25 cellular contexts compared by ENCODE assay signal in genomic region chr11:19631657-19632325, GRCh38.
DNase-seq lines count a peak whose midpoint lies in the region; ATAC-seq, FAIRE-seq and TF ChIP-seq lines count a peak whose summit lies in the region.
"Had no signal": no experiment of that assay in that cellular context is flagged by ENCODE, and none has a peak within 500 bp of the region (broad histone marks: within the 10 kb centered on the region; RNA-seq: fewer than 3 reads in every experiment).

No MANE protein-coding gene starts in this region.

- no peaks in the 10 kb centered on the region for H4K20me1 ChIP-seq in keratinocyte (ENCODE audit: control insufficient read depth, extremely low read depth, insufficient read depth, low read length)

- H2AFZ ChIP-seq in keratinocyte (ENCODE audit: control insufficient read depth, low read length), result no peak overlapping the region

- no peak overlapping the region for H3K27ac ChIP-seq in keratinocyte (ENCODE audit: control insufficient read depth, insufficient read depth, low read length)
- H3K27ac ChIP-seq in WERI-Rb-1, result no peak overlapping the region
- H3K27ac ChIP-seq: cardiac muscle cell, dorsolateral prefrontal cortex, neutrophil, SJCRH30 had no signal

- DNase-seq in AG08395 (ENCODE audit: low spot score) (peak; percentile 48), MG63 (peak; percentile 67), astrocyte of the hippocampus (ENCODE audit: low read depth, low spot score) (peak; percentile 53), keratinocyte (ENCODE audit: low read depth, low spot score) (no peak), sciatic nerve (ENCODE audit: low spot score) (no peak), NCI-H82 treated with DMSO at 0.1 percent for 48 hours (lab: John Stamatoyannopoulos, UW; ENCODE audit: unreplicated experiment) (no peak), WERI-Rb-1 (no peak)
- DNase-seq: activated CD4-positive, CD25-positive, alpha-beta regulatory T cell; activated CD8-positive, alpha-beta T cell treated with anti-CD3 and anti-CD28 coated beads, Interleukin-2, amount 10 ng/mL, durations not matched to agents 7 days and 5 days; activated T-cell treated with anti-CD3 and anti-CD28 coated beads, Interleukin-2, amount 50 U/mL, for 48 hours; CD4-positive, CD25-positive, alpha-beta regulatory T cell; erythroblast; head of caudate nucleus; KBM-7; left ventricle myocardium superior; mucosa of descending colon; NCI-H1092; NCI-H2029 treated with DMSO at 0.1 percent for 48 hours; NCI-H510A; retina had no signal

- no peaks in the 10 kb centered on the region for H3K9me1 ChIP-seq in keratinocyte (ENCODE audit: control insufficient read depth, extremely low read depth, insufficient read depth, low read length)

- H3K36me3 ChIP-seq in MG63 (no peaks in the 10 kb centered on the region; the same call in 1 of the 2 replicates), keratinocyte (ENCODE audit: control insufficient read depth in 2 of 2, extremely low read depth in 1 of 2, insufficient read depth in 2 of 2, low read length in 2 of 2) (no peaks in the 10 kb centered on the region), WERI-Rb-1 (no peaks in the 10 kb centered on the region)
- H3K36me3 ChIP-seq: cardiac muscle cell, neutrophil had no signal

- peaks cover 8% of the 10 kb centered on the region for H3K4me1 ChIP-seq in keratinocyte (ENCODE audit: control insufficient read depth, extremely low read depth, insufficient read depth, low read length)

- H3K4me2 ChIP-seq in keratinocyte (ENCODE audit: control insufficient read depth, extremely low read depth, insufficient read depth, low read depth, low read length), result peak overlapping the region; percentile 17

- ATAC-seq in sciatic nerve (no peak), HG02938 (IDR thresholded peaks at IDR 0.05; ENCODE audit: unreplicated experiment) (no peak)
- ATAC-seq: activated CD8-positive, alpha-beta T cell treated with anti-CD3 and anti-CD28 coated beads, Interleukin-2, amount 10 ng/mL, durations not matched to agents 7 days and 5 days; left ventricle myocardium superior; mucosa of descending colon had no signal

- H3K4me3 ChIP-seq in MG63 (no peak overlapping the region), keratinocyte (ENCODE audit: control insufficient read depth in 2 of 3, extremely low read depth in 1 of 3, insufficient read depth in 2 of 3, low read depth in 1 of 3, low read length in 3 of 3) (no peak overlapping the region), WERI-Rb-1 (ENCODE audit: low read depth, low read length) (no peak overlapping the region)
- H3K4me3 ChIP-seq: cardiac muscle cell, dorsolateral prefrontal cortex, mucosa of descending colon, SJCRH30 had no signal

- no peak for TF ChIP-seq CTCF in keratinocyte (optimal IDR thresholded peaks at IDR 0.05 in 1 of 3, IDR thresholded peaks at IDR 0.05 in 1 of 3, conservative IDR thresholded peaks at IDR 0.05 in 1 of 3; ENCODE audit: extremely low read depth in 1 of 3, insufficient read depth in 2 of 3, low read length in 3 of 3)
- no peak for TF ChIP-seq CTCF in WERI-Rb-1 (IDR thresholded peaks at IDR 0.05; ENCODE audit: low read depth, low read length)

- H3K9me3 ChIP-seq in MG63 (no peaks in the 10 kb centered on the region; the same call in 1 of the 2 replicates), keratinocyte (ENCODE audit: control insufficient read depth, low read depth, low read length) (no peaks in the 10 kb centered on the region), WERI-Rb-1 (ENCODE audit: severe bottlenecking) (peaks cover 3% of the 10 kb centered on the region)
- H3K9me3 ChIP-seq: neutrophil had no signal

- H3K9ac ChIP-seq in keratinocyte (ENCODE audit: control insufficient read depth, extremely low read depth, insufficient read depth, low read length), result no peak overlapping the region

- no peaks in the 10 kb centered on the region for H3K27me3 ChIP-seq in MG63
- H3K27me3 ChIP-seq in keratinocyte (ENCODE audit: control insufficient read depth, extremely low read depth, insufficient read depth, low read length), result peaks cover 24% of the 10 kb centered on the region
- H3K27me3 ChIP-seq in WERI-Rb-1 (ENCODE audit: insufficient read depth, low read depth, severe bottlenecking), result peaks cover 35% of the 10 kb centered on the region
- H3K27me3 ChIP-seq: dorsolateral prefrontal cortex, neutrophil, SJCRH30 had no signal

- dilution Hi-C loops in keratinocyte (cut with MboI; ENCODE audit: extremely low pct_ligation_motif_present, low sequenced_read_pairs), result no loop called here

- FAIRE-seq in keratinocyte (lab: Jason Lieb, UNC), result no peak

- intact Hi-C loops in sciatic nerve (cut with DNase I), result no loop called here

- no peaks in the 10 kb centered on the region for H3K79me2 ChIP-seq in keratinocyte (ENCODE audit: control insufficient read depth, insufficient read depth, low read length)

Comparison
In these comparisons a context has a peak if more than half of its experiments do, and no peak if none do; other contexts are left out.
1. DNase-seq: peak in AG08395 (single experiment), MG63 (single experiment) and astrocyte of the hippocampus (single experiment); none in keratinocyte (single experiment), sciatic nerve (single experiment), NCI-H82 treated with DMSO at 0.1 percent for 48 hours (single experiment) and WERI-Rb-1 (single experiment).